Comparison of ENCODE assay signal across 1 cellular context in genomic region chr5:113084402-113085083, GRCh38.
TF ChIP-seq lines count a peak whose summit lies in the region.

No MANE protein-coding gene starts in this region.

TF ChIP-seq in HCT116, 20 proteins besides CTCF, POLR2A, EP300 and RAD21 (continued from another document):
- TF ChIP-seq ZBTB33 (IDR thresholded peaks at IDR 0.05; ENCODE audit: extremely low read depth, insufficient replicate concordance, low read length) = no peak
- TF ChIP-seq ATF3 (IDR thresholded peaks at IDR 0.05) = no peak
- no peak for TF ChIP-seq ELF1 (IDR thresholded peaks at IDR 0.05; ENCODE audit: borderline replicate concordance, low read depth)
- TF ChIP-seq TCF7L2 (IDR thresholded peaks at IDR 0.05; ENCODE audit: borderline replicate concordance, extremely low read depth, insufficient read depth, insufficient read length) = no peak
- TF ChIP-seq EZH2phosphoT487 (IDR thresholded peaks at IDR 0.05; ENCODE audit: borderline replicate concordance) = no peak
- TF ChIP-seq EGR1 (IDR thresholded peaks at IDR 0.05; ENCODE audit: low read depth) = no peak
- no peak for TF ChIP-seq YY1 (IDR thresholded peaks at IDR 0.05; ENCODE audit: extremely low read depth, insufficient replicate concordance, low read depth, low read length)
